ENCODE assay signal across 15 cellular contexts in the genomic region with DNA sequence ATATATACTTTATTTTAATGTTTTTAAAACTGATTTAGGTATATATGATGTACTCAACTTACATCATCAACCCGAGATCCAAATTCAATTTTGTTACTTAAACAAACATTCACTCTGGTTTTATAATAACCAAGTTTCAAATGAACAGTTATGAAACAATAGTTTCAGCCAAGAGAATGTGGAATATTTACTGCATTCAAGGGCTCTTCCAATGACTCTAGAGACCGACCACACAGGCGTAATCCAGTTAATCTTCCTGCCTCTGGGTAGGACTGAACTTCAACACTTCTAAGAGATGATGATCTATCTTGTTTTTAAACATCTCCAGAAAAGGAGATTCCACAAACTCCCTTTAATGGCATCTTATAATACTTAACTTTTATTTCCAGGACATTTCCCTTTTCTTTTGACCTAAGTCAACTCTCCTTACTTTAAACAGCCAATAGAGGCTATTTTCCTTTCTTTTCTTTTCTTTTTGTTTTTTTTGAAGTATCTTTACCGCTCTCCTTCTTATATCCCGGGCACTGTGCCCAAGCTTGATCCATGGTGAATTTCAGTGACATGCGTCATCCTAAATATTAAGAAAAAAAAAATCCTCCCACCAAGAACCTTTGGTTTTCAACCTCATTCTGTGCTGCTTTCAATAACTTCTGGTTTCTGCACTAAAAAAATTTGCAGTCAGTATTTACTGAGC.
A peak's percentile ranks its signal among the peaks of the same experiment; 100 is the strongest.
DNase-seq lines count a peak whose midpoint lies in the region; ATAC-seq, FAIRE-seq and TF ChIP-seq lines count a peak whose summit lies in the region.
"Had no signal": no experiment of that assay in that cellular context is flagged by ENCODE, and none has a peak within 500 bp of the region (broad histone marks: within the 10 kb centered on the region; RNA-seq: fewer than 3 reads in every experiment).

No MANE protein-coding gene starts in this region.

- TF ChIP-seq CTCF in bronchial epithelial cell (IDR thresholded peaks at IDR 0.05; ENCODE audit: insufficient read depth, low read length, severe bottlenecking) (no peak), lower lobe of right lung (IDR thresholded peaks at IDR 0.05) (no peak), pancreas (IDR thresholded peaks at IDR 0.05) (no peak)

- peaks cover 40% of the 10 kb centered on the region for H3K4me1 ChIP-seq in ACC112 (ENCODE audit: control insufficient read depth, insufficient read depth, low read length, unreplicated experiment)
- H3K4me1 ChIP-seq in lower lobe of right lung: peaks cover 21% of the 10 kb centered on the region
- no peaks in the 10 kb centered on the region for H3K4me1 ChIP-seq in pancreas

- no peaks in the 10 kb centered on the region for H3K9me3 ChIP-seq in lower lobe of right lung
- no peaks in the 10 kb centered on the region for H3K9me3 ChIP-seq in pancreas
- H3K9me3 ChIP-seq: vagina had no signal

- DNase-seq in NCI-H226: peak; percentile 88
- peak; percentile 74 for DNase-seq in bronchial epithelial cell (ENCODE audit: low read depth)
- DNase-seq in lower lobe of right lung: no peak
- no peak for DNase-seq in pons (ENCODE audit: low spot score)
- no peak for DNase-seq in activated gamma-delta T cell treated with Interleukin-2 at 50 U/mL for 16 hours
- no peak for DNase-seq in putamen (ENCODE audit: low spot score)
- DNase-seq in pancreas: no peak
- DNase-seq: ACHN; activated CD8-positive, alpha-beta memory T cell treated with anti-CD3 and anti-CD28 coated beads, Interleukin-2, amount 10 ng/mL, durations not matched to agents 7 days and 5 days; mammary epithelial cell; NCI-H345; nucleus accumbens; RPMI8226 had no signal

- WGBS in pancreas, 2 donors: 82 to 83% methylated on average over 6 of the region's 6 CpGs

- FAIRE-seq in bronchial epithelial cell (lab: Jason Lieb, UNC) (no peak), pancreas (lab: Jason Lieb, UNC) (no peak)

- no peaks in the 10 kb centered on the region for H3K79me2 ChIP-seq in ACC112 (ENCODE audit: control insufficient read depth, insufficient read depth, low read length, unreplicated experiment)

- intact Hi-C loops in lower lobe of right lung (cut with DNase I) (no loop called here), pancreas (cut with DNase I) (no loop called here)

- H3K27ac ChIP-seq in ACC112 (ENCODE audit: low read depth, low read length) (peak overlapping the region; percentile 97), lower lobe of right lung (no peak overlapping the region), pancreas (no peak overlapping the region)

- ATAC-seq in lower lobe of right lung (peak; percentile 69 to 82), pancreas (no peak)
- ATAC-seq: activated CD8-positive, alpha-beta memory T cell treated with anti-CD3 and anti-CD28 coated beads, Interleukin-2, amount 10 ng/mL, durations not matched to agents 7 days and 5 days had no signal

- H2AFZ ChIP-seq in ACC112 (ENCODE audit: low read length, unreplicated experiment): peak overlapping the region; percentile 94

- no peaks in the 10 kb centered on the region for H3K27me3 ChIP-seq in ACC112 (ENCODE audit: insufficient read depth, low read length)
- no peaks in the 10 kb centered on the region for H3K27me3 ChIP-seq in bronchial epithelial cell (ENCODE audit: control insufficient read depth, insufficient read depth, low read length)
- H3K27me3 ChIP-seq in lower lobe of right lung (ENCODE audit: low read depth): no peaks in the 10 kb centered on the region
- no peaks in the 10 kb centered on the region for H3K27me3 ChIP-seq in pancreas
- H3K27me3 ChIP-seq: vagina had no signal

- H3K36me3 ChIP-seq in ACC112 (ENCODE audit: insufficient read depth, low read length) (no peaks in the 10 kb centered on the region), bronchial epithelial cell (ENCODE audit: control insufficient read depth, insufficient read depth, low read length) (peaks cover 1% of the 10 kb centered on the region), lower lobe of right lung (no peaks in the 10 kb centered on the region), pancreas (no peaks in the 10 kb centered on the region)
- H3K36me3 ChIP-seq: vagina had no signal

- H3K4me3 ChIP-seq in ACC112 (ENCODE audit: low read depth, low read length) (peak overlapping the region; percentile 69), bronchial epithelial cell (ENCODE audit: low read depth, low read length) (no peak overlapping the region), lower lobe of right lung (no peak overlapping the region), pancreas (no peak overlapping the region)
- H3K4me3 ChIP-seq: vagina had no signal

Comparison
In these comparisons a context has a peak if more than half of its experiments do, and no peak if none do; other contexts are left out.
1. DNase-seq: peak in NCI-H226 (single experiment) and bronchial epithelial cell (single experiment); none in lower lobe of right lung (single experiment), pons (single experiment), activated gamma-delta T cell treated with Interleukin-2 at 50 U/mL for 16 hours (single experiment), putamen (single experiment) and pancreas (0 of 6).
2. ATAC-seq: peak in lower lobe of right lung (2 of 2); none in pancreas (0 of 4).